Comparison of ENCODE assay signal across 8 cellular contexts in the genomic region with DNA sequence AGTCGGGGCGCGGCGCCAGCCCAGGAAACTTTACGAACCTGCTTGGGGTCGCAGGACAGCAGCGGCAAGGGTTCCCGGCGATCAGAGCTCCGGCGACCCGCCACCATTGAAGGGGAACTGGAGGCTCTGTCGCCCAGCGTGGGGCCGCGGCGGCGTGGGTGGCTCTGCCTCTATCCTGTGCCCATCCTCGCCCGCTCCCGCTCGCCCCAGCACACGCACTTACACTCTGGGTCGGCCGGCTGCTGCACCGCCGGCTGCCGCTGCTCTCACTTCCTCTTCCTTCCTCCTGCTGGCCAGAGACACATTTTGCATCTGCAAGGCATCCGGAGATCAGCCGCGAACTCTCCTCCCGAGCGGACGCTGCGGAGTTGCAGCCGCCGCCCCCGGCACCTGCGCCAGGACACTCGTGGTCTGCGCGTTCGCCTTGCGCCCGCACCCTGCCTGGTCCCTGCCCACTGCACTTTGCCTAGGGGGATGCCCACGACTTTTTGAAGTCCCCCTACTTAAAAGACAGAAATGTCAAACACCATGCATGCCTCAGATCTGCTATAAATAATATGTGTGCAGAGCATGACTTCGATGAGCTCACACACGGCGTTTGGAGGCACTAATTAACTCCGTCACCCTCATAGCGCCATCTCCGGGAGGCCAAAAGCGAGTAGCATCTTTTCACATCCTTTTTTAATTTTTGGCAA. TPM values are rescaled to one million over a fixed set of nuclear protein-coding genes. Genes with fewer than 3 reads are reported as not detected.
DNase-seq lines count a peak whose midpoint lies in the region; TF ChIP-seq lines count a peak whose summit lies in the region.

A gene with protein sequence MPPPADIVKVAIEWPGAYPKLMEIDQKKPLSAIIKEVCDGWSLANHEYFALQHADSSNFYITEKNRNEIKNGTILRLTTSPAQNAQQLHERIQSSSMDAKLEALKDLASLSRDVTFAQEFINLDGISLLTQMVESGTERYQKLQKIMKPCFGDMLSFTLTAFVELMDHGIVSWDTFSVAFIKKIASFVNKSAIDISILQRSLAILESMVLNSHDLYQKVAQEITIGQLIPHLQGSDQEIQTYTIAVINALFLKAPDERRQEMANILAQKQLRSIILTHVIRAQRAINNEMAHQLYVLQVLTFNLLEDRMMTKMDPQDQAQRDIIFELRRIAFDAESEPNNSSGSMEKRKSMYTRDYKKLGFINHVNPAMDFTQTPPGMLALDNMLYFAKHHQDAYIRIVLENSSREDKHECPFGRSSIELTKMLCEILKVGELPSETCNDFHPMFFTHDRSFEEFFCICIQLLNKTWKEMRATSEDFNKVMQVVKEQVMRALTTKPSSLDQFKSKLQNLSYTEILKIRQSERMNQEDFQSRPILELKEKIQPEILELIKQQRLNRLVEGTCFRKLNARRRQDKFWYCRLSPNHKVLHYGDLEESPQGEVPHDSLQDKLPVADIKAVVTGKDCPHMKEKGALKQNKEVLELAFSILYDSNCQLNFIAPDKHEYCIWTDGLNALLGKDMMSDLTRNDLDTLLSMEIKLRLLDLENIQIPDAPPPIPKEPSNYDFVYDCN (minus strand): TSS at position 228 of the 695 bp plus-strand sequence. CDS start 106,174 bp downstream, outside the sequence.

- H3K9ac ChIP-seq in mammary epithelial cell (ENCODE audit: insufficient read depth, low read length) = no peak within 1 kb of the TSS

- H3K36me3 ChIP-seq in GM06990 (ENCODE audit: control insufficient read depth, insufficient read depth, low read length) = no peaks in the 10 kb centered on the region
- H3K36me3 ChIP-seq in mammary epithelial cell (ENCODE audit: insufficient read depth, low read length) = no peaks in the 10 kb centered on the region
- peaks cover 0 to 15% (median 0%) of the 10 kb centered on the region in 6 donors for H3K36me3 ChIP-seq in spleen

- dilution Hi-C loops in mammary epithelial cell (cut with HindIII; ENCODE audit: low sequenced_read_pairs) = no loop called here

- TF ChIP-seq POLR2A in spleen (IDR thresholded peaks at IDR 0.05) = peak in 2 of 3 donors; percentile 36 to 85

- H3K9me3 ChIP-seq in mammary epithelial cell (replicated peaks; ENCODE audit: insufficient read depth, low read length) (no peaks in the 10 kb centered on the region), spleen (no peaks in the 10 kb centered on the region)

- peak within 1 kb of the TSS; percentile 77 for H3K4me3 ChIP-seq in GM06990 (replicated peaks; ENCODE audit: low read depth, low read length)
- peak within 1 kb of the TSS; percentile 27 to 46 (median 36) for H3K4me3 ChIP-seq in mammary epithelial cell (replicated peaks in 1 of 3; ENCODE audit: insufficient read depth in 1 of 3, low read depth in 2 of 3, low read length in 3 of 3)
- peak within 1 kb of the TSS; percentile 40 to 97 (median 84) for H3K4me3 ChIP-seq in spleen

- no peaks in the 10 kb centered on the region for H4K20me1 ChIP-seq in mammary epithelial cell (ENCODE audit: insufficient read depth, low read length)

- POLR2A ChIA-PET in HEK293T (lab: Yijun Ruan, JAX) = interaction anchor here (0.6 to 1.0 kb wide), 2 partner anchors 13 to 47 kb away, joined by 3 read pairs; no protein-coding TSS in a partner anchor

- peaks cover 13% of the 10 kb centered on the region for H3K4me1 ChIP-seq in mammary epithelial cell (ENCODE audit: insufficient read depth, low read length)
- H3K4me1 ChIP-seq in spleen = peaks cover 13 to 54% (median 49%) of the 10 kb centered on the region in 6 donors

- H3K4me2 ChIP-seq in mammary epithelial cell (ENCODE audit: insufficient read depth, low read depth, low read length) = peak within 1 kb of the TSS; percentile 83

- 4% methylated on average over 18 of the region's 53 CpGs for WGBS in mammary epithelial cell (ENCODE audit: low coverage, missing lambda C conversion rate)
- 0 to 1% (median 0%) methylated on average over 31 to 53 of the region's 53 CpGs for WGBS in spleen, 5 donors

- TF ChIP-seq CTCF in GM06990 (IDR thresholded peaks at IDR 0.05; ENCODE audit: insufficient read depth, low read length, poor library complexity, severe bottlenecking) (peak; percentile 34), VCaP (conservative IDR thresholded peaks at IDR 0.05) (peak; percentile 60), mammary epithelial cell (conservative IDR thresholded peaks at IDR 0.05 in 1 of 2, IDR thresholded peaks at IDR 0.05 in 1 of 2; ENCODE audit: extremely low read depth in 1 of 2, insufficient read depth in 1 of 2, low read depth in 1 of 2, low read length in 2 of 2) (peak; percentile 14 to 33), spleen (IDR thresholded peaks at IDR 0.05 in 8 of 11, conservative IDR thresholded peaks at IDR 0.05 in 3 of 11) (peak; percentile 39 to 94 (median 87))

- H3K27me3 ChIP-seq in GM06990 (replicated peaks; ENCODE audit: control insufficient read depth, insufficient read depth, low read length) (no peaks in the 10 kb centered on the region; the same call in 1 of the 2 replicates), mammary epithelial cell (ENCODE audit: insufficient read depth, low read length) (peaks cover 22% of the 10 kb centered on the region), spleen (replicated peaks in 1 of 7) (no peaks in the 10 kb centered on the region)

- peak; percentile 89 for DNase-seq in GM06990 (ENCODE audit: extremely low read depth, insufficient read length)
- peak; percentile 80 for DNase-seq in HEK293T (ENCODE audit: extremely low spot score)
- DNase-seq in NCI-H1092 (lab: John Stamatoyannopoulos, UW) = peak; percentile 6
- peak; percentile 57 for DNase-seq in mammary epithelial cell
- peak; percentile 68 for DNase-seq in inferior parietal cortex (ENCODE audit: extremely low spot score)
- DNase-seq in spleen = peak; percentile 96
- no peak for DNase-seq in HPDE6-E6E7 (ENCODE audit: extremely low spot score)

- in situ Hi-C loops in mammary epithelial cell (cut with MboI; ENCODE audit: low sequenced_read_pairs in 2 of 2) = no loop called here

- intact Hi-C loops in mammary epithelial cell (cut with micrococcal nuclease) = loop anchor here (1.0 to 5.0 kb wide), 5 partner anchors 38 to 384 kb away; no protein-coding TSS in a partner anchor
- intact Hi-C loops in spleen (cut with DNase I; ENCODE audit: low total_unique reads) = no loop called here

- no peaks in the 10 kb centered on the region for H3K79me2 ChIP-seq in mammary epithelial cell (ENCODE audit: insufficient read depth, low read length)

- H3K27ac ChIP-seq in VCaP (peak within 1 kb of the TSS; percentile 49; the same call in 1 of the 2 replicates), mammary epithelial cell (ENCODE audit: insufficient read depth, low read depth, low read length) (no peak within 1 kb of the TSS), spleen (peak within 1 kb of the TSS; percentile 76 to 99 (median 97))

- no TSS peak for BruUV-seq in mammary epithelial cell (replicated peaks; lab: Mats Ljungman, UMichigan)

- CTCF ChIA-PET in HEK293T (lab: Yijun Ruan, JAX) = interaction anchor here (1.5 kb wide), 2 partner anchors 9 to 47 kb away, joined by 3 to 4 read pairs; no protein-coding TSS in a partner anchor
- CTCF ChIA-PET in mammary epithelial cell (lab: Charles Lee; ENCODE audit: low non-redundant PET) = interaction anchor here (0.5 to 0.6 kb wide), 2 partner anchors 70 to 201 kb away, joined by 4 to 9 read pairs; no protein-coding TSS in a partner anchor

- H2AFZ ChIP-seq in mammary epithelial cell (ENCODE audit: low read depth, low read length) = peak within 1 kb of the TSS; percentile 52

TF ChIP-seq in HEK293T, 16 proteins besides CTCF, POLR2A, EP300 and RAD21:
- TF ChIP-seq CTBP1 (IDR thresholded peaks at IDR 0.05; ENCODE audit: borderline replicate concordance) (0 out of 2 replicates have a peak, but pooled peaks have one; percentile 37), L3MBTL2 (conservative IDR thresholded peaks at IDR 0.05) (no peak; the same call in none of the 2 replicates), FOXM1 (IDR thresholded peaks at IDR 0.05; ENCODE audit: borderline replicate concordance) (no peak), ELF4 (IDR thresholded peaks at IDR 0.05) (no peak), HDGF (IDR thresholded peaks at IDR 0.05; ENCODE audit: borderline replicate concordance) (no peak), TARDBP (IDR thresholded peaks at IDR 0.05) (no peak), ZNF384 (IDR thresholded peaks at IDR 0.05) (no peak)

RNA-seq across cellular contexts. Expression of the gene that starts here (rescaled TPM):
- total RNA-seq in mammary epithelial cell = 10 to 100 TPM in 1 of 2 donors, 1 to 10 TPM in 1; 9.5 to 12.1 TPM
- 0.07 TPM for polyA plus RNA-seq in mammary epithelial cell
- not detected for polyA minus RNA-seq in mammary epithelial cell
- 100 to 1,000 TPM; 137 to 494 (median 229) TPM for total RNA-seq in spleen
- polyA plus RNA-seq in spleen = 10 to 100 TPM; 26.0 to 39.4 (median 26.5) TPM

Comparison
In these comparisons a context has a peak if more than half of its experiments do, and no peak if none do; other contexts are left out.
1. RNA of the gene that starts here (total RNA-seq): 137 to 494 TPM in spleen; 9.5 to 12.1 TPM in mammary epithelial cell; every median in the first group is over 10 times any median in the second.
2. RNA of the gene that starts here (polyA plus RNA-seq): 26.0 to 39.4 TPM in spleen; 0.07 TPM in mammary epithelial cell (single experiment); every median in the first group is over 10 times any median in the second.
3. CTCF ChIP-seq: peak in every context shown above with its lines; median percentile 87 in spleen; 60 in VCaP; 34 in GM06990; 24 in mammary epithelial cell.
4. Peak in every context shown above with its lines, with median percentiles within 50 percentile points of each other: H3K4me3 ChIP-seq.